Comparison of ENCODE assay signal across 1 cellular context in the genomic region with DNA sequence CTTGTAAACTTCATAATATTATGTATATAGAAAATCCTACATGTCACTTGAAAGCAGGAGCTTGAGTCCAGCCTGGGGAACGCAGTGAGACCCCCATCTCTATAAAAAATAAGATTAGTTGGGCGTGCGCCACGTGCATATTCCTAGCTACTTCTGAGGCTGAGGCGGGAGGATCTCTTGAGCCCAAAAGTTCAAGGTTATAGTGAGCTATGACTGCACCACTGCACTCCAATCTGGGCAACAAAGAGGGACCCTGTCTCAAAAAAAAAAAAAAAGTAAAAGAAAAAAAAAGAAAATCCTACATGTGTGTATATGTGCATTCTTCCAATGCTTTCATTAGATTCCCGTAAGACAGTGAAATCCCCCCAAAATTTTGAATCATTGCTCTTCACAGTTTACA.
TF ChIP-seq lines count a peak whose summit lies in the region.

No MANE protein-coding gene starts in this region.

TF ChIP-seq in HCT116, 20 proteins besides CTCF, POLR2A, EP300 and RAD21 (continued from another document):
- TF ChIP-seq EZH2 (IDR thresholded peaks at IDR 0.05) (no peak), ZBTB33 (IDR thresholded peaks at IDR 0.05; ENCODE audit: extremely low read depth, insufficient replicate concordance, low read length) (no peak), YY1 (IDR thresholded peaks at IDR 0.05; ENCODE audit: extremely low read depth, insufficient replicate concordance, low read depth, low read length) (no peak), POLR2AphosphoS5 (IDR thresholded peaks at IDR 0.05; ENCODE audit: low read depth, low read length) (no peak), JUND (IDR thresholded peaks at IDR 0.05) (no peak), SP1 (IDR thresholded peaks at IDR 0.05; ENCODE audit: low read depth) (no peak), CEBPB (IDR thresholded peaks at IDR 0.05; ENCODE audit: low read depth) (no peak), EZH2phosphoT487 (IDR thresholded peaks at IDR 0.05; ENCODE audit: borderline replicate concordance) (no peak)
- TF ChIP-seq, protein P1, sequence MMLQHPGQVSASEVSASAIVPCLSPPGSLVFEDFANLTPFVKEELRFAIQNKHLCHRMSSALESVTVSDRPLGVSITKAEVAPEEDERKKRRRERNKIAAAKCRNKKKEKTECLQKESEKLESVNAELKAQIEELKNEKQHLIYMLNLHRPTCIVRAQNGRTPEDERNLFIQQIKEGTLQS (IDR thresholded peaks at IDR 0.05): no peak
- TF ChIP-seq, protein P2, sequence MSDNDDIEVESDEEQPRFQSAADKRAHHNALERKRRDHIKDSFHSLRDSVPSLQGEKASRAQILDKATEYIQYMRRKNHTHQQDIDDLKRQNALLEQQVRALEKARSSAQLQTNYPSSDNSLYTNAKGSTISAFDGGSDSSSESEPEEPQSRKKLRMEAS (IDR thresholded peaks at IDR 0.05): no peak
